ENCODE assay signal across 15 cellular contexts in genomic region chr11:68191661-68192579, GRCh38. TPM values are rescaled to one million over a fixed set of nuclear protein-coding genes. Genes with fewer than 3 reads are reported as not detected.
DNase-seq lines count a peak whose midpoint lies in the region; ATAC-seq, FAIRE-seq and TF ChIP-seq lines count a peak whose summit lies in the region.
"Had no signal": no experiment of that assay in that cellular context is flagged by ENCODE, and none has a peak within 500 bp of the region (broad histone marks: within the 10 kb centered on the region; RNA-seq: fewer than 3 reads in every experiment).

No MANE protein-coding gene starts in this region.

- no peak for TF ChIP-seq CTCF in foreskin keratinocyte (conservative IDR thresholded peaks at IDR 0.05)
- no peak for TF ChIP-seq CTCF in CD14-positive monocyte (IDR thresholded peaks at IDR 0.05)

- H3K4me3 Mint-ChIP-seq in stimulated activated effector memory CD8-positive, alpha-beta T cell treated with anti-CD3 and anti-CD28 coated beads, Interleukin-12 subunit alpha, Interleukin-12 subunit beta, amount 100 ng/mL, for 72 hours = no peak overlapping the region
- no peak overlapping the region for H3K4me3 Mint-ChIP-seq in CD14-positive monocyte
- H3K4me3 Mint-ChIP-seq: activated CD4-positive, alpha-beta memory T cell treated with anti-CD3 and anti-CD28 coated beads for 36 hours had no signal

- DNase-seq in activated CD4-positive, CD25-positive, alpha-beta regulatory T cell (lab: John Stamatoyannopoulos, UW) = no peak
- DNase-seq in RCC 7860 (ENCODE audit: low spot score) (peak; percentile 11), foreskin keratinocyte (peak in 1 of 2 donors; percentile 58), CD14-positive monocyte (ENCODE audit: low spot score) (no peak), frontal cortex (ENCODE audit: low spot score in 2 of 2) (no peak), activated gamma-delta T cell treated with Interleukin-2 at 50 U/mL for 16 hours (no peak)
- no peak for DNase-seq in stimulated activated effector memory CD8-positive, alpha-beta T cell treated with anti-CD3 and anti-CD28 coated beads, Interleukin-12 subunit alpha, Interleukin-12 subunit beta, amount 100 ng/mL, for 72 hours (ENCODE audit: low spot score in 2 of 2)
- DNase-seq: activated CD4-positive, alpha-beta memory T cell treated with anti-CD3 and anti-CD28 coated beads for 36 hours; Caco-2; mesenchymal stem cell; NCI-H524; nucleus accumbens had no signal

- intact Hi-C loops in CD14-positive monocyte (cut with micrococcal nuclease) = no loop called here

- FAIRE-seq in RCC 7860 (lab: Jason Lieb, UNC) (peak; percentile 69), frontal cortex (lab: Jason Lieb, UNC) (no peak)

- no peak overlapping the region for H3K27ac ChIP-seq in foreskin keratinocyte
- H3K27ac ChIP-seq: esophagus muscularis mucosa, RWPE1 had no signal

- H3K9me3 Mint-ChIP-seq in stimulated activated effector memory CD8-positive, alpha-beta T cell treated with anti-CD3 and anti-CD28 coated beads, Interleukin-12 subunit alpha, Interleukin-12 subunit beta, amount 100 ng/mL, for 72 hours = no peaks in the 10 kb centered on the region
- H3K9me3 Mint-ChIP-seq in CD14-positive monocyte = peaks cover 0 to 3% (median 0%) of the 10 kb centered on the region in 7 donors
- H3K9me3 Mint-ChIP-seq: activated CD4-positive, alpha-beta memory T cell treated with anti-CD3 and anti-CD28 coated beads for 36 hours had no signal

- peak overlapping the region; percentile 29 for H3K27ac Mint-ChIP-seq in stimulated activated effector memory CD8-positive, alpha-beta T cell treated with anti-CD3 and anti-CD28 coated beads, Interleukin-12 subunit alpha, Interleukin-12 subunit beta, amount 100 ng/mL, for 72 hours
- peak overlapping the region in 1 of 7 donors; percentile 46 for H3K27ac Mint-ChIP-seq in CD14-positive monocyte
- H3K27ac Mint-ChIP-seq: activated CD4-positive, alpha-beta memory T cell treated with anti-CD3 and anti-CD28 coated beads for 36 hours had no signal

- peaks cover 52% of the 10 kb centered on the region for H3K4me1 Mint-ChIP-seq in stimulated activated effector memory CD8-positive, alpha-beta T cell treated with anti-CD3 and anti-CD28 coated beads, Interleukin-12 subunit alpha, Interleukin-12 subunit beta, amount 100 ng/mL, for 72 hours
- peaks cover 18% of the 10 kb centered on the region for H3K4me1 Mint-ChIP-seq in CD14-positive monocyte

- H3K27me3 ChIP-seq in foreskin keratinocyte = no peaks in the 10 kb centered on the region
- H3K27me3 ChIP-seq: esophagus muscularis mucosa had no signal

- H3K36me3 Mint-ChIP-seq in stimulated activated effector memory CD8-positive, alpha-beta T cell treated with anti-CD3 and anti-CD28 coated beads, Interleukin-12 subunit alpha, Interleukin-12 subunit beta, amount 100 ng/mL, for 72 hours = peaks cover 10% of the 10 kb centered on the region
- H3K36me3 Mint-ChIP-seq in CD14-positive monocyte = peaks cover 8 to 22% of the 10 kb centered on the region in 2 donors
- H3K36me3 Mint-ChIP-seq: activated CD4-positive, alpha-beta memory T cell treated with anti-CD3 and anti-CD28 coated beads for 36 hours had no signal

- ATAC-seq in activated CD4-positive, CD25-positive, alpha-beta regulatory T cell treated with anti-CD3 and anti-CD28 coated beads, Interleukin-2, amount 50 U/mL, for 24 hours = peak; percentile 58 to 79
- ATAC-seq in foreskin keratinocyte = peak; percentile 80
- ATAC-seq in stimulated activated effector memory CD8-positive, alpha-beta T cell treated with anti-CD3 and anti-CD28 coated beads, Interleukin-12 subunit alpha, Interleukin-12 subunit beta, amount 100 ng/mL, for 72 hours = peak; percentile 79

- H3K27me3 Mint-ChIP-seq in CD14-positive monocyte (ENCODE audit: low read depth in 3 of 3) = no peaks in the 10 kb centered on the region
- H3K27me3 Mint-ChIP-seq: activated CD4-positive, alpha-beta memory T cell treated with anti-CD3 and anti-CD28 coated beads for 36 hours had no signal

- peaks cover 4% of the 10 kb centered on the region for H3K4me1 ChIP-seq in foreskin keratinocyte
- H3K4me1 ChIP-seq: Caco-2 had no signal

RNA-seq across cellular contexts. Expression of gene KMT5B, which starts 21.2 kb away (rescaled TPM):
- 14.5 and 15.4 TPM in 2 replicates for total RNA-seq in foreskin keratinocyte
- 5.7 and 6.3 TPM in 2 replicates for polyA plus RNA-seq in foreskin keratinocyte
- polyA plus RNA-seq in CD14-positive monocyte = 10 to 100 TPM; 12.2 to 22.0 TPM
- 116 TPM for total RNA-seq in frontal cortex
